ENCODE assay signal across 1 cellular context in the genomic region with DNA sequence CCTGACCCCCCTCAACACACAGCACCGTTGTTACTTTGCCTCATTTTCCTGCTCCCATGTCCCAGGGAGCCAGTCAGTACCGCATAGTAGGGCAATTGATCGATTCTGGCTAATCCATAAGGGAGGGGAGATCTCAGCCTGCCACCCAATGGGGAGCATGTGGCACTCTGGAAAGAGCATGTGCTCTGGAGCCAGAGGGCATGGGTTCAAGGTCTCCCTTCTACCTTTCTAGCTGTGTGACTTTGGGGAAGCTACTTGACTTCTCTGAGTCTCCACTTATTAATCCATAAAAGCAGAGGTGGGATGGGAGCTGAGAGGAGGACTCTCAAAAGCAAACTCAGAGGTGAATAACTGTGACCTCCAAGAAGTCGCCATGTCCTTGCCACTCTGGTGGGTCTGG.
A peak's percentile ranks its signal among the peaks of the same experiment; 100 is the strongest.
TF ChIP-seq lines count a peak whose summit lies in the region.

No MANE protein-coding gene starts in this region.

TF ChIP-seq in K562, 482 proteins besides CTCF, POLR2A, EP300 and RAD21:
- peak; percentile 36 for TF ChIP-seq ZFP36 (IDR thresholded peaks at IDR 0.05; ENCODE audit: low read depth, low read length, partially characterized antibody)
